In genomic region chr5:1110260-1110929, GRCh38 we compare ENCODE assay signal across 8 cellular contexts. TPM values are rescaled to one million over a fixed set of nuclear protein-coding genes. Genes with fewer than 3 reads are reported as not detected.
DNase-seq lines count a peak whose midpoint lies in the region; ATAC-seq and TF ChIP-seq lines count a peak whose summit lies in the region.

No MANE protein-coding gene starts in this region.

- POLR2A ChIA-PET in MCF 10A (lab: Yijun Ruan, JAX): no interaction called here

- DNase-seq in activated naive CD4-positive, alpha-beta T cell treated with anti-CD3 and anti-CD28 coated beads, Interleukin-2, amount 10 ng/mL, durations not matched to agents 7 days and 5 days: no peak
- DNase-seq in activated naive CD4-positive, alpha-beta T cell treated with Interleukin-2 at 50 U/mL for 16 hours: no peak
- DNase-seq in MCF 10A (ENCODE audit: unreplicated experiment): no peak
- no peak for DNase-seq in lower lobe of right lung
- no peak for DNase-seq in upper lobe of right lung
- DNase-seq in NCI-H1048 (lab: John Stamatoyannopoulos, UW): no peak
- DNase-seq in GM19240 (ENCODE audit: insufficient read length, low spot score): no peak

- intact Hi-C loops in MCF 10A (cut with micrococcal nuclease) (no loop called here), lower lobe of right lung (cut with DNase I) (no loop called here), upper lobe of right lung (cut with DNase I) (no loop called here)

- H3K27me3 ChIP-seq in lower lobe of right lung (ENCODE audit: low read depth): no peaks in the 10 kb centered on the region
- H3K27me3 ChIP-seq in upper lobe of right lung: no peaks in the 10 kb centered on the region

- H3K36me3 ChIP-seq in lower lobe of right lung: no peaks in the 10 kb centered on the region
- H3K36me3 ChIP-seq in upper lobe of right lung: no peaks in the 10 kb centered on the region

- H3K9me3 ChIP-seq in lower lobe of right lung: no peaks in the 10 kb centered on the region
- no peaks in the 10 kb centered on the region for H3K9me3 ChIP-seq in upper lobe of right lung

- peaks cover 15% of the 10 kb centered on the region for H3K36me3 Mint-ChIP-seq in activated naive CD4-positive, alpha-beta T cell treated with anti-CD3 and anti-CD28 coated beads, Interleukin-2, amount 10 ng/mL, durations not matched to agents 7 days and 5 days
- no peaks in the 10 kb centered on the region for H3K36me3 Mint-ChIP-seq in MCF 10A (ENCODE audit: insufficient read depth, unreplicated experiment)

- H3K9me3 Mint-ChIP-seq in activated naive CD4-positive, alpha-beta T cell treated with anti-CD3 and anti-CD28 coated beads, Interleukin-2, amount 10 ng/mL, durations not matched to agents 7 days and 5 days: no peaks in the 10 kb centered on the region
- no peaks in the 10 kb centered on the region for H3K9me3 Mint-ChIP-seq in MCF 10A (ENCODE audit: unreplicated experiment)

- BruUV-seq in MCF 10A (replicated peaks; lab: Mats Ljungman, UMichigan): no TSS peak

- H3K27ac Mint-ChIP-seq in activated naive CD4-positive, alpha-beta T cell treated with anti-CD3 and anti-CD28 coated beads, Interleukin-2, amount 10 ng/mL, durations not matched to agents 7 days and 5 days: peak overlapping the region; percentile 82
- peak overlapping the region; percentile 75 for H3K27ac Mint-ChIP-seq in MCF 10A (ENCODE audit: low read depth, unreplicated experiment)

- H3K4me3 Mint-ChIP-seq in activated naive CD4-positive, alpha-beta T cell treated with anti-CD3 and anti-CD28 coated beads, Interleukin-2, amount 10 ng/mL, durations not matched to agents 7 days and 5 days: peak overlapping the region; percentile 90
- H3K4me3 Mint-ChIP-seq in MCF 10A (ENCODE audit: unreplicated experiment): peak overlapping the region; percentile 70

- H3K27ac ChIP-seq in lower lobe of right lung: peak overlapping the region; percentile 90
- H3K27ac ChIP-seq in upper lobe of right lung: peak overlapping the region; percentile 86

- H3K4me1 ChIP-seq in lower lobe of right lung (peaks cover 46% of the 10 kb centered on the region), upper lobe of right lung (peaks cover 42% of the 10 kb centered on the region)

- peaks cover 54% of the 10 kb centered on the region for H3K4me1 Mint-ChIP-seq in activated naive CD4-positive, alpha-beta T cell treated with anti-CD3 and anti-CD28 coated beads, Interleukin-2, amount 10 ng/mL, durations not matched to agents 7 days and 5 days
- H3K4me1 Mint-ChIP-seq in MCF 10A (ENCODE audit: insufficient read depth, unreplicated experiment): peaks cover 6% of the 10 kb centered on the region

- no peak for TF ChIP-seq CTCF in MCF 10A (IDR thresholded peaks at IDR 0.05; ENCODE audit: unreplicated experiment)
- TF ChIP-seq CTCF in lower lobe of right lung (IDR thresholded peaks at IDR 0.05): no peak
- TF ChIP-seq CTCF in upper lobe of right lung (IDR thresholded peaks at IDR 0.05): no peak

- H3K27me3 Mint-ChIP-seq in activated naive CD4-positive, alpha-beta T cell treated with anti-CD3 and anti-CD28 coated beads, Interleukin-2, amount 10 ng/mL, durations not matched to agents 7 days and 5 days: peaks cover 26% of the 10 kb centered on the region
- H3K27me3 Mint-ChIP-seq in MCF 10A (ENCODE audit: insufficient read depth, unreplicated experiment): no peaks in the 10 kb centered on the region

- CTCF ChIA-PET in activated naive CD4-positive, alpha-beta T cell treated with anti-CD3 and anti-CD28 coated beads, Interleukin-2, amount 10 ng/mL, durations not matched to agents 7 days and 5 days (lab: Charles Lee): no interaction called here
- CTCF ChIA-PET in MCF 10A (lab: Yijun Ruan, JAX): interaction anchor here (0.6 kb wide), 1 partner anchor 121 kb away, joined by 3 read pairs; no protein-coding TSS in a partner anchor

- peak; percentile 50 to 57 for ATAC-seq in lower lobe of right lung
- peak; percentile 41 for ATAC-seq in upper lobe of right lung
- ATAC-seq in GM21423 (IDR thresholded peaks at IDR 0.05; ENCODE audit: unreplicated experiment): no peak

- H3K4me3 ChIP-seq in lower lobe of right lung: peak overlapping the region; percentile 96
- H3K4me3 ChIP-seq in upper lobe of right lung: peak overlapping the region; percentile 92

RNA-seq across cellular contexts. Expression of gene SLC12A7, which starts 1.5 kb away (rescaled TPM):
- total RNA-seq in MCF 10A (2022) (6.3 and 8.1 TPM in 2 replicates), lower lobe of right lung (49.5 TPM), upper lobe of right lung (49.6 TPM)
